ENCODE assay signal across 1 cellular context in the genomic region with DNA sequence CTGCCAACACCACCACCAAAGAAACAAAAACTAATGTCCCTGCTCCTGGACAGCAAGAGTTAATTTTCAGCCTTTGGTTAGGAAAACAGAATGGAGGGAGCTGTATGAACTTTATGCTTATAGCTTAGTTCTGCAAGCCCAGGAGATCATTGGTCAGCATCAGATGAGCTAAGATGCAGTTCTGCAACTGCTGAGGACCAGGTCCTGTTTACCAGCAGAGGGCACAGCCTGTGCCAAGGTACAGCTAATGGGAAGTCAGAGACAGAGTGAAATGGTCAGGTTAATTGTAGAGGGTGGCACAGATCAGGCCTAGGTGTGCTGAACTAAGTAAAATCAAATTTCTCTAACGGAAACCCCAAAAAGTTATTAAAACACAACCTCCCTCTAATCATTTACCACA.
TF ChIP-seq lines count a peak whose summit lies in the region.

No MANE protein-coding gene starts in this region.

TF ChIP-seq in liver, 16 proteins besides CTCF, POLR2A, EP300 and RAD21 (continued from another document):
- TF ChIP-seq FOXA2 (IDR thresholded peaks at IDR 0.05) (no peak), HNF4G (IDR thresholded peaks at IDR 0.05) (no peak), FOXA1 (IDR thresholded peaks at IDR 0.05) (no peak), EGR1 (IDR thresholded peaks at IDR 0.05; ENCODE audit: low read depth in 2 of 2) (no peak), ZBTB33 (IDR thresholded peaks at IDR 0.05) (no peak)
- TF ChIP-seq, protein P1, sequence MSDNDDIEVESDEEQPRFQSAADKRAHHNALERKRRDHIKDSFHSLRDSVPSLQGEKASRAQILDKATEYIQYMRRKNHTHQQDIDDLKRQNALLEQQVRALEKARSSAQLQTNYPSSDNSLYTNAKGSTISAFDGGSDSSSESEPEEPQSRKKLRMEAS (IDR thresholded peaks at IDR 0.05): no peak
